13 cellular contexts compared by ENCODE assay signal in genomic region chr9:93060746-93061259, GRCh38. TPM values are rescaled to one million over a fixed set of nuclear protein-coding genes. Genes with fewer than 3 reads are reported as not detected.
DNase-seq lines count a peak whose midpoint lies in the region; ATAC-seq and TF ChIP-seq lines count a peak whose summit lies in the region.
"Had no signal": no experiment of that assay in that cellular context is flagged by ENCODE, and none has a peak within 500 bp of the region (broad histone marks: within the 10 kb centered on the region; RNA-seq: fewer than 3 reads in every experiment).

No MANE protein-coding gene starts in this region.

- peak overlapping the region; percentile 93 for H3K4me3 Mint-ChIP-seq in activated naive CD4-positive, alpha-beta T cell treated with anti-CD3 and anti-CD28 coated beads for 36 hours

- WGBS in SK-N-SH (ENCODE audit: low lambda C conversion rate) = 84% methylated on average over 7 of the region's 8 CpGs

- no peaks in the 10 kb centered on the region for H3K27me3 Mint-ChIP-seq in activated naive CD4-positive, alpha-beta T cell treated with anti-CD3 and anti-CD28 coated beads for 36 hours (ENCODE audit: low read depth)

- peak overlapping the region; percentile 99 for H3K27ac Mint-ChIP-seq in activated naive CD4-positive, alpha-beta T cell treated with anti-CD3 and anti-CD28 coated beads for 36 hours
- H3K27ac Mint-ChIP-seq: brain had no signal

- POLR2A ChIA-PET in SK-N-SH (lab: Yijun Ruan, JAX) = no interaction called here

- H3K4me3 ChIP-seq in SK-N-SH (ENCODE audit: low read depth in 2 of 2, low read length in 1 of 2) (no peak overlapping the region), uterus (no peak overlapping the region)
- H3K4me3 ChIP-seq: hepatocyte had no signal

- no peaks in the 10 kb centered on the region for H3K9me3 Mint-ChIP-seq in activated naive CD4-positive, alpha-beta T cell treated with anti-CD3 and anti-CD28 coated beads for 36 hours
- H3K9me3 Mint-ChIP-seq: brain had no signal

- no peaks in the 10 kb centered on the region; a peak in 1 of 4 replicates for H3K4me1 ChIP-seq in SK-N-SH (ENCODE audit: control insufficient read depth in 1 of 2, insufficient read depth in 2 of 2, low read depth in 1 of 2, low read length in 1 of 2)
- H3K4me1 ChIP-seq in uterus = peaks cover 6 to 24% of the 10 kb centered on the region in 2 donors
- H3K4me1 ChIP-seq: BE2C had no signal

- peaks cover 70% of the 10 kb centered on the region for H3K4me1 Mint-ChIP-seq in activated naive CD4-positive, alpha-beta T cell treated with anti-CD3 and anti-CD28 coated beads for 36 hours (ENCODE audit: low read depth)

- H3K27ac ChIP-seq in SK-N-SH (ENCODE audit: low read depth in 2 of 2, low read length in 1 of 2) = no peak overlapping the region
- H3K27ac ChIP-seq in uterus = peak overlapping the region; percentile 82 to 95

- no peaks in the 10 kb centered on the region for H3K27me3 ChIP-seq in SK-N-SH (ENCODE audit: insufficient read depth)
- no peaks in the 10 kb centered on the region for H3K27me3 ChIP-seq in uterus
- H3K27me3 ChIP-seq: BE2C, hepatocyte had no signal

- TF ChIP-seq CTCF in SK-N-SH (IDR thresholded peaks at IDR 0.05) (no peak), uterus (IDR thresholded peaks at IDR 0.05) (no peak)

- TF ChIP-seq POLR2A in uterus (IDR thresholded peaks at IDR 0.05) = peak in 1 of 2 donors; percentile 22

- H3K9me2 ChIP-seq in SK-N-SH = no peaks in the 10 kb centered on the region

- TF ChIP-seq EP300 in SK-N-SH (IDR thresholded peaks at IDR 0.05; ENCODE audit: borderline replicate concordance in 1 of 2, low read depth in 1 of 2, low read length in 1 of 2) = no peak

- H3K79me2 ChIP-seq in SK-N-SH (ENCODE audit: insufficient read depth) = no peaks in the 10 kb centered on the region
- H3K79me2 ChIP-seq: hepatocyte had no signal

- H4K20me1 ChIP-seq in SK-N-SH (ENCODE audit: insufficient read depth) = no peaks in the 10 kb centered on the region

- ATAC-seq in GM19324 (IDR thresholded peaks at IDR 0.05; ENCODE audit: low FRiP score, unreplicated experiment) (no peak), HG02840 (IDR thresholded peaks at IDR 0.05; ENCODE audit: low FRiP score, unreplicated experiment) (no peak)

- H3K4me2 ChIP-seq in SK-N-SH = no peak overlapping the region
- H3K4me2 ChIP-seq: hepatocyte had no signal

- CTCF ChIA-PET in activated naive CD4-positive, alpha-beta T cell treated with anti-CD3 and anti-CD28 coated beads for 36 hours (lab: Charles Lee) = interaction anchor here (0.6 to 2.6 kb wide), 7 partner anchors 21 to 423 kb away, joined by 3 to 12 read pairs (median 4); no protein-coding TSS in a partner anchor
- CTCF ChIA-PET in SK-N-SH (lab: Yijun Ruan, JAX) = interaction anchor here (0.7 to 2.7 kb wide), 2 partner anchors 53 to 57 kb away, joined by 3 to 7 read pairs; no protein-coding TSS in a partner anchor

- no peak overlapping the region for H3K9ac ChIP-seq in SK-N-SH

- H3K36me3 ChIP-seq in SK-N-SH (replicated peaks in 1 of 2; ENCODE audit: control insufficient read depth in 1 of 2, insufficient read depth in 2 of 2, low read length in 1 of 2) (no peaks in the 10 kb centered on the region), uterus (no peaks in the 10 kb centered on the region)
- H3K36me3 ChIP-seq: BE2C had no signal

- no peaks in the 10 kb centered on the region for H3K9me3 ChIP-seq in SK-N-SH
- H3K9me3 ChIP-seq in uterus = no peaks in the 10 kb centered on the region
- H3K9me3 ChIP-seq: BE2C had no signal

- intact Hi-C loops in activated naive CD4-positive, alpha-beta T cell treated with anti-CD3 and anti-CD28 coated beads for 36 hours (cut with micrococcal nuclease) = loop anchor here (1.0 to 10.0 kb wide), 2 partner anchors 34 to 736 kb away; partner anchors contain the start of genes CENPP and NOL8
- intact Hi-C loops in uterus (cut with DNase I; ENCODE audit: low total_unique reads) = no loop called here

- DNase-seq in activated naive CD4-positive, alpha-beta T cell treated with anti-CD3 and anti-CD28 coated beads for 36 hours = peak; percentile 60
- DNase-seq in activated naive CD4-positive, alpha-beta T cell (lab: John Stamatoyannopoulos, UW) = no peak
- no peak for DNase-seq in SK-N-SH
- DNase-seq in glomerular visceral epithelial cell (ENCODE audit: extremely low spot score) = peak; percentile 53
- peak; percentile 83 to 91 for DNase-seq in uterus
- no peak for DNase-seq in NOMO-1 (lab: John Stamatoyannopoulos, UW; ENCODE audit: unreplicated experiment in 2 of 2)
- DNase-seq: BE2C; NCI-H187 treated with DMSO at 0.1 percent for 48 hours; stimulated activated CD8-positive, alpha-beta memory T cell treated with anti-CD3 and anti-CD28 coated beads, Interleukin-4, amount 100 ng/mL, for 48 hours had no signal

- no peak for TF ChIP-seq RAD21 in SK-N-SH (IDR thresholded peaks at IDR 0.05; ENCODE audit: low read length)

- peak overlapping the region; percentile 13; the same call in 1 of the 2 replicates for H2AFZ ChIP-seq in SK-N-SH (ENCODE audit: low read depth)
- H2AFZ ChIP-seq: hepatocyte had no signal

- peaks cover 32% of the 10 kb centered on the region for H3K36me3 Mint-ChIP-seq in activated naive CD4-positive, alpha-beta T cell treated with anti-CD3 and anti-CD28 coated beads for 36 hours (ENCODE audit: low read depth)
- H3K36me3 Mint-ChIP-seq: brain had no signal

- no peaks in the 10 kb centered on the region for H3F3A ChIP-seq in SK-N-SH (replicated peaks; ENCODE audit: insufficient read depth)

TF ChIP-seq in SK-N-SH, 30 proteins besides CTCF, POLR2A, EP300 and RAD21:
- TF ChIP-seq TCF12 (IDR thresholded peaks at IDR 0.05) (peak; percentile 19; the same call in 1 of the 2 replicates), NFIC (IDR thresholded peaks at IDR 0.05; ENCODE audit: borderline replicate concordance) (peak; percentile 65; the same call in 1 of the 2 replicates)
- TF ChIP-seq, protein P1, sequence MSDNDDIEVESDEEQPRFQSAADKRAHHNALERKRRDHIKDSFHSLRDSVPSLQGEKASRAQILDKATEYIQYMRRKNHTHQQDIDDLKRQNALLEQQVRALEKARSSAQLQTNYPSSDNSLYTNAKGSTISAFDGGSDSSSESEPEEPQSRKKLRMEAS (IDR thresholded peaks at IDR 0.05; ENCODE audit: low read depth) = no peak
TF ChIP-seq in SK-N-SH: peak in this region for 2.

RNA-seq across cellular contexts. Expression of gene SUSD3, which starts 2.3 kb away (rescaled TPM):
- 10 to 100 TPM; 62.7 to 68.3 TPM for total RNA-seq in activated naive CD4-positive, alpha-beta T cell treated with anti-CD3 and anti-CD28 coated beads for 36 hours
- 0.49 and 0.67 TPM in 2 replicates for polyA plus RNA-seq in SK-N-SH (2012; rRNA removed)
- 0.33 and 0.35 TPM in 2 replicates for polyA plus RNA-seq in SK-N-SH (2012; cell fraction: cytosol; rRNA removed)
- 0.09 and 0.13 TPM in 2 replicates for polyA plus RNA-seq in SK-N-SH (2012; cell fraction: nucleus; rRNA removed)
- 10 to 100 TPM in 3 of 4 donors, 1 to 10 TPM in 1; 9.3 to 52.7 (median 14.7) TPM for total RNA-seq in uterus

RNA-seq across cellular contexts. Expression of gene CARD19, which starts 35.2 kb away (rescaled TPM):
- total RNA-seq in activated naive CD4-positive, alpha-beta T cell treated with anti-CD3 and anti-CD28 coated beads for 36 hours = 10 to 100 TPM; 51.4 to 52.0 TPM
- 141 and 165 TPM in 2 replicates for polyA plus RNA-seq in SK-N-SH (2012; rRNA removed)
- polyA plus RNA-seq in SK-N-SH (2012; cell fraction: cytosol; rRNA removed) = 70.5 and 92.4 TPM in 2 replicates
- 149 and 161 TPM in 2 replicates for polyA plus RNA-seq in SK-N-SH (2012; cell fraction: nucleus; rRNA removed)
- total RNA-seq in uterus = 10 to 100 TPM; 23.7 to 71.4 (median 40.9) TPM

Comparison
In these comparisons a context has a peak if more than half of its experiments do, and no peak if none do; other contexts are left out.
1. DNase-seq: peak in activated naive CD4-positive, alpha-beta T cell treated with anti-CD3 and anti-CD28 coated beads for 36 hours (single experiment), glomerular visceral epithelial cell (single experiment) and uterus (2 of 2); none in activated naive CD4-positive, alpha-beta T cell (0 of 4), SK-N-SH (single experiment) and NOMO-1 (0 of 2).
2. H3K27ac ChIP-seq: peak in uterus (2 of 2); none in SK-N-SH (0 of 2).